ENCODE assay signal across 7 cellular contexts in the genomic region with DNA sequence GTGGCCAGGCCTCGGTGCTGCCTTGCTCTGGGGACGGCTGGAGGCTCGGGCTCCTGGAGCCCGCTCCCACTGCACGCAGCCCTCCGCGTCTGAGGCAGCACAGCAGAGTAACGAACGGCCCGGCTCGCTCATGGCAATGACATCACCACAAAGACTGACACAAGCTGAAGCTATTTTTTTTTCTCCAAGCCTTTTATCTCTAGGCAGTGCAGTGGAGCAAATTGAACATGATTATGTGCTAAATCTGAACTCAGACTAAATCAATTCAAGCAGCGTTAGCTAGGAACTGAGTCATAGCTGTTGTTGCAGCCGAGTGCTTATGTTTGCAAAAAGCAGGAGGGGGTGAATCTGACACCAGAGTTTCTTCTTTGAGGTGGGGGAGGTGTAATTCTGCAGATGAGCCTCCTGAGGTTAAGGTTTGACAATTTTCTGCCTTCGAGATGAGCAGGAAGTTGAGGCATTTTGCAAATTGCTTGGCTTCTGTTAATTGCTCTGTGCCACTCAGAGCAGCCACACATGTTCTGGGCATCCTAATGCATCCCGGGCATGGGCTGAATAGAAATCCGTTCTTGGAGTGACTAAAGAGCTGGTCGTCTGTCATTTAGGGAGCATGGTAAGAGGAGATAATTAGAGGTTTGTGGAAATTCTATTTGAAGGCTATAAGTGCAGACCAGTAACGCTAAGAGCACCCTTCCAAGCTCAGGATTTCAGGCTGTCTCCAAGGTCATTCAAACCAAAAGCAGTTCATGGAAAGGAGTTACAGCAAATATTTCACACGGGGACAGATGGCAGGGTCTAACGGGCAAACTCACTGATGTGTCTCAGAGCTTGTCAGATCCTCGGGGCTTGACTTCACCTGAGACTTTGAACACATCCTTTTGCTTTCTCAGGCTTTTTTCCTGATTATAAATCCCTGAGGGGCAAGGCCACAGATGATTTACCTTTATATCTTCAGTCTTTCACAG.
DNase-seq lines count a peak whose midpoint lies in the region; FAIRE-seq and TF ChIP-seq lines count a peak whose summit lies in the region.

No MANE protein-coding gene starts in this region.

- FAIRE-seq in H54 (lab: Jason Lieb, UNC), result peak; percentile 6

- no peak for DNase-seq in H54 (ENCODE audit: insufficient read length, low spot score)
- DNase-seq in NCI-H69 (lab: John Stamatoyannopoulos, UW), result peak; percentile 99
- DNase-seq in fibroblast of the conjunctiva (ENCODE audit: low read depth), result peak; percentile 21
- peak; percentile 85 for DNase-seq in renal cortical epithelial cell (ENCODE audit: low read depth)
- DNase-seq in cortex of kidney (lab: John Stamatoyannopoulos, UW), result no peak
- no peak for DNase-seq in T1000 (lab: John Stamatoyannopoulos, UW)
- no peak for DNase-seq in GM19238 (ENCODE audit: insufficient read length, low spot score)

- TF ChIP-seq POLR2A in H54 (IDR thresholded peaks at IDR 0.05; ENCODE audit: low read depth, low read length), result no peak

Comparison
In these comparisons a context has a peak if more than half of its experiments do, and no peak if none do; other contexts are left out.
1. DNase-seq: peak in NCI-H69 (single experiment), fibroblast of the conjunctiva (single experiment) and renal cortical epithelial cell (single experiment); none in H54 (single experiment), cortex of kidney (single experiment), T1000 (single experiment) and GM19238 (single experiment).